ENCODE assay signal across 8 cellular contexts in genomic region chr10:110852255-110852896, GRCh38. TPM values are rescaled to one million over a fixed set of nuclear protein-coding genes. Genes with fewer than 3 reads are reported as not detected.
DNase-seq lines count a peak whose midpoint lies in the region; ATAC-seq and TF ChIP-seq lines count a peak whose summit lies in the region.

No MANE protein-coding gene starts in this region.

- H3K4me3 ChIP-seq in mucosa of rectum (ENCODE audit: low read length in 2 of 2) (no peak overlapping the region), SK-N-SH (ENCODE audit: low read depth in 2 of 2, low read length in 1 of 2) (no peak overlapping the region)

- H3K27me3 ChIP-seq in mucosa of rectum (ENCODE audit: control insufficient read depth in 2 of 2, insufficient read depth in 2 of 2, low read length in 2 of 2) (no peaks in the 10 kb centered on the region), SK-N-SH (ENCODE audit: insufficient read depth) (no peaks in the 10 kb centered on the region)

- H3K4me2 ChIP-seq in SK-N-SH = no peak overlapping the region

- H3F3A ChIP-seq in SK-N-SH (replicated peaks; ENCODE audit: insufficient read depth) = no peaks in the 10 kb centered on the region

- peak overlapping the region; percentile 76 for H3K27ac Mint-ChIP-seq in activated naive CD8-positive, alpha-beta T cell treated with anti-CD3 and anti-CD28 coated beads, Interleukin-2, amount 50 U/mL, for 24 hours

- no peak overlapping the region for H2AFZ ChIP-seq in SK-N-SH (ENCODE audit: low read depth)

- 61% methylated on average over 6 of the region's 7 CpGs for WGBS in SK-N-SH (ENCODE audit: low lambda C conversion rate)

- H3K9me2 ChIP-seq in SK-N-SH = no peaks in the 10 kb centered on the region

- no peak overlapping the region for H3K9ac ChIP-seq in mucosa of rectum (ENCODE audit: low read depth in 1 of 2, low read length in 2 of 2)
- H3K9ac ChIP-seq in SK-N-SH = no peak overlapping the region

- H3K27ac ChIP-seq in mucosa of rectum (ENCODE audit: low read depth in 2 of 2, low read length in 2 of 2) (peak overlapping the region; percentile 40 to 66), SK-N-SH (ENCODE audit: low read depth in 2 of 2, low read length in 1 of 2) (no peak overlapping the region)

- no peaks in the 10 kb centered on the region for H3K79me2 ChIP-seq in SK-N-SH (ENCODE audit: insufficient read depth)

- TF ChIP-seq CTCF in SK-N-SH (IDR thresholded peaks at IDR 0.05) = no peak

- ATAC-seq in HG03342 (IDR thresholded peaks at IDR 0.05; ENCODE audit: unreplicated experiment) (peak; percentile 38), HG03095 (IDR thresholded peaks at IDR 0.05; ENCODE audit: unreplicated experiment) (no peak), HG02623 (IDR thresholded peaks at IDR 0.05; ENCODE audit: unreplicated experiment) (no peak)
- ATAC-seq in activated naive CD8-positive, alpha-beta T cell treated with anti-CD3 and anti-CD28 coated beads, Interleukin-2, amount 50 U/mL, for 24 hours = peak; percentile 83

- H3K36me3 ChIP-seq in mucosa of rectum (ENCODE audit: control insufficient read depth in 2 of 2, insufficient read depth in 2 of 2, low read length in 2 of 2) = no peaks in the 10 kb centered on the region
- no peaks in the 10 kb centered on the region for H3K36me3 ChIP-seq in SK-N-SH (replicated peaks in 1 of 2; ENCODE audit: control insufficient read depth in 1 of 2, insufficient read depth in 2 of 2, low read length in 1 of 2)

- no peaks in the 10 kb centered on the region for H3K27me3 Mint-ChIP-seq in activated naive CD8-positive, alpha-beta T cell treated with anti-CD3 and anti-CD28 coated beads, Interleukin-2, amount 50 U/mL, for 24 hours

- peak; percentile 20 for DNase-seq in DMS53 treated with DMSO at 0.1 percent for 48 hours (lab: John Stamatoyannopoulos, UW; ENCODE audit: unreplicated experiment)
- peak; percentile 48 for DNase-seq in activated naive CD8-positive, alpha-beta T cell treated with anti-CD3 and anti-CD28 coated beads, Interleukin-2, amount 50 U/mL, for 24 hours
- DNase-seq in SK-N-SH = no peak
- no peak for DNase-seq in T-helper 9 cell

- CTCF ChIA-PET in SK-N-SH (lab: Yijun Ruan, JAX) = no interaction called here

- H3K4me1 ChIP-seq in mucosa of rectum (ENCODE audit: control insufficient read depth in 2 of 2, insufficient read depth in 2 of 2, low read length in 2 of 2) = peaks cover 13 to 32% of the 10 kb centered on the region in 2 donors
- peaks cover 0 to 10% of the 10 kb centered on the region in 2 experiments; a peak in 2 of 4 replicates for H3K4me1 ChIP-seq in SK-N-SH (ENCODE audit: control insufficient read depth in 1 of 2, insufficient read depth in 2 of 2, low read depth in 1 of 2, low read length in 1 of 2)

- H3K9me3 ChIP-seq in mucosa of rectum (ENCODE audit: control insufficient read depth in 2 of 2, low read length in 2 of 2) (no peaks in the 10 kb centered on the region), SK-N-SH (no peaks in the 10 kb centered on the region)

- H4K20me1 ChIP-seq in SK-N-SH (ENCODE audit: insufficient read depth) = no peaks in the 10 kb centered on the region

- H3K4me3 Mint-ChIP-seq in activated naive CD8-positive, alpha-beta T cell treated with anti-CD3 and anti-CD28 coated beads, Interleukin-2, amount 50 U/mL, for 24 hours = peak overlapping the region; percentile 60

- H3K4me1 Mint-ChIP-seq in activated naive CD8-positive, alpha-beta T cell treated with anti-CD3 and anti-CD28 coated beads, Interleukin-2, amount 50 U/mL, for 24 hours = peaks cover 72% of the 10 kb centered on the region

- TF ChIP-seq EP300 in SK-N-SH (IDR thresholded peaks at IDR 0.05; ENCODE audit: borderline replicate concordance in 1 of 2, low read depth in 1 of 2, low read length in 1 of 2) = no peak

- peaks cover 2% of the 10 kb centered on the region for H3K36me3 Mint-ChIP-seq in activated naive CD8-positive, alpha-beta T cell treated with anti-CD3 and anti-CD28 coated beads, Interleukin-2, amount 50 U/mL, for 24 hours (ENCODE audit: low read depth)

- no peak for TF ChIP-seq RAD21 in SK-N-SH (IDR thresholded peaks at IDR 0.05; ENCODE audit: low read length)

- peaks cover 5% of the 10 kb centered on the region for H3K9me3 Mint-ChIP-seq in activated naive CD8-positive, alpha-beta T cell treated with anti-CD3 and anti-CD28 coated beads, Interleukin-2, amount 50 U/mL, for 24 hours

- POLR2A ChIA-PET in SK-N-SH (lab: Yijun Ruan, JAX) = no interaction called here

TF ChIP-seq in SK-N-SH, 30 proteins besides CTCF, POLR2A, EP300 and RAD21:
- TF ChIP-seq CHD2 (IDR thresholded peaks at IDR 0.05; ENCODE audit: low read length, partially characterized antibody) = no peak
- TF ChIP-seq MXI1 (IDR thresholded peaks at IDR 0.05; ENCODE audit: low read depth, low read length) = no peak
- no peak for TF ChIP-seq IRF3 (IDR thresholded peaks at IDR 0.05; ENCODE audit: low read depth, low read length)
- no peak for TF ChIP-seq NRF1 (IDR thresholded peaks at IDR 0.05; ENCODE audit: low read depth, low read length)
- no peak for TF ChIP-seq POLR2AphosphoS5 (IDR thresholded peaks at IDR 0.05; ENCODE audit: low read depth, low read length)
- no peak for TF ChIP-seq PBX3 (IDR thresholded peaks at IDR 0.05)
- no peak for TF ChIP-seq MEF2A (IDR thresholded peaks at IDR 0.05; ENCODE audit: borderline replicate concordance, low read depth)
- TF ChIP-seq TEAD4 (IDR thresholded peaks at IDR 0.05; ENCODE audit: borderline replicate concordance, insufficient read depth) = no peak
- TF ChIP-seq REST (IDR thresholded peaks at IDR 0.05; ENCODE audit: low read depth, low read length) = no peak
- TF ChIP-seq GABPA (IDR thresholded peaks at IDR 0.05; ENCODE audit: low read depth) = no peak
TF ChIP-seq in SK-N-SH: peak in this region for 0.

RNA-seq across cellular contexts. Expression of gene PDCD4, which starts 19.4 kb away (rescaled TPM):
- 23.3 and 31.1 TPM in 2 replicates for polyA plus RNA-seq in SK-N-SH (2012; rRNA removed)
- 33.5 and 54.6 TPM in 2 replicates for polyA plus RNA-seq in SK-N-SH (2012; cell fraction: cytosol; rRNA removed)
- 6.9 and 18.3 TPM in 2 replicates for polyA plus RNA-seq in SK-N-SH (2012; cell fraction: nucleus; rRNA removed)

Comparison
In these comparisons a context has a peak if more than half of its experiments do, and no peak if none do; other contexts are left out.
1. DNase-seq: peak in DMS53 treated with DMSO at 0.1 percent for 48 hours (single experiment) and activated naive CD8-positive, alpha-beta T cell treated with anti-CD3 and anti-CD28 coated beads, Interleukin-2, amount 50 U/mL, for 24 hours (single experiment); none in SK-N-SH (single experiment) and T-helper 9 cell (single experiment).
2. ATAC-seq: peak in HG03342 (single experiment) and activated naive CD8-positive, alpha-beta T cell treated with anti-CD3 and anti-CD28 coated beads, Interleukin-2, amount 50 U/mL, for 24 hours (single experiment); none in HG03095 (single experiment) and HG02623 (single experiment).
3. H3K27ac ChIP-seq: peak in mucosa of rectum (2 of 2); none in SK-N-SH (0 of 2).